8 cellular contexts compared by ENCODE assay signal in genomic region chr7:12322287-12322902, GRCh38.
A peak's percentile ranks its signal among the peaks of the same experiment; 100 is the strongest.
DNase-seq lines count a peak whose midpoint lies in the region; ATAC-seq and TF ChIP-seq lines count a peak whose summit lies in the region.

No MANE protein-coding gene starts in this region.

- H3K4me1 ChIP-seq in DND-41 (ENCODE audit: insufficient read depth, low read length) (no peaks in the 10 kb centered on the region), ascending aorta (no peaks in the 10 kb centered on the region)

- no peaks in the 10 kb centered on the region for H3K9me3 ChIP-seq in DND-41 (ENCODE audit: insufficient read depth, low read length, severe bottlenecking)
- H3K9me3 ChIP-seq in ascending aorta: no peaks in the 10 kb centered on the region

- TF ChIP-seq CTCF in DND-41 (IDR thresholded peaks at IDR 0.05; ENCODE audit: borderline replicate concordance, extremely low read depth, low read length, poor library complexity, severe bottlenecking): peak; percentile 65
- TF ChIP-seq CTCF in HL-60 (IDR thresholded peaks at IDR 0.05; ENCODE audit: insufficient read depth, low read length): peak; percentile 40
- TF ChIP-seq CTCF in ascending aorta (IDR thresholded peaks at IDR 0.05): peak; percentile 27 to 49 (median 27)

- DNase-seq in DND-41 (no peak), HL-60 (ENCODE audit: low read depth in 1 of 2, low spot score in 1 of 2) (no peak), ascending aorta (ENCODE audit: low spot score in 2 of 2) (no peak), kidney tubule cell (ENCODE audit: low spot score) (peak; percentile 36), NCI-H345 treated with DMSO at 0.1 percent for 48 hours (lab: John Stamatoyannopoulos, UW; ENCODE audit: unreplicated experiment) (no peak), NCI-H128 (lab: John Stamatoyannopoulos, UW; ENCODE audit: unreplicated experiment) (no peak), AG08396 (ENCODE audit: low spot score) (no peak)

- ATAC-seq in DND-41 (ENCODE audit: insufficient read depth, low read depth) (no peak), GM21717 (IDR thresholded peaks at IDR 0.05; ENCODE audit: unreplicated experiment) (no peak)

- H2AFZ ChIP-seq in DND-41 (ENCODE audit: low read depth, low read length): no peak overlapping the region

- no peak overlapping the region for H3K9ac ChIP-seq in DND-41 (ENCODE audit: low read depth, low read length)

- H3K36me3 ChIP-seq in DND-41 (ENCODE audit: insufficient read depth, low read length): no peaks in the 10 kb centered on the region
- H3K36me3 ChIP-seq in ascending aorta: no peaks in the 10 kb centered on the region

- H3K27me3 ChIP-seq in DND-41 (ENCODE audit: insufficient read depth, low read length, poor library complexity) (no peaks in the 10 kb centered on the region), HL-60 (ENCODE audit: insufficient read depth, poor library complexity, severe bottlenecking) (no peaks in the 10 kb centered on the region), ascending aorta (no peaks in the 10 kb centered on the region)

- no peak overlapping the region for H3K4me2 ChIP-seq in DND-41 (ENCODE audit: insufficient read depth, low read length)

- H3K4me3 ChIP-seq in DND-41 (ENCODE audit: low read depth in 1 of 2, low read length in 2 of 2) (no peak overlapping the region), HL-60 (replicated peaks; ENCODE audit: insufficient read depth, low read length) (no peak overlapping the region), ascending aorta (no peak overlapping the region)

- intact Hi-C loops in ascending aorta (cut with DNase I): loop anchor here (5.0 kb wide), 1 partner anchor 895 kb away; no protein-coding TSS in a partner anchor

- H3K27ac ChIP-seq in DND-41 (ENCODE audit: low read length) (no peak overlapping the region), HL-60 (replicated peaks) (no peak overlapping the region), ascending aorta (no peak overlapping the region)

- no peaks in the 10 kb centered on the region for H4K20me1 ChIP-seq in DND-41 (ENCODE audit: insufficient read depth, low read length)

- no peaks in the 10 kb centered on the region for H3K79me2 ChIP-seq in DND-41 (ENCODE audit: insufficient read depth, low read length)
